Comparison of ENCODE assay signal across 16 cellular contexts in the genomic region with DNA sequence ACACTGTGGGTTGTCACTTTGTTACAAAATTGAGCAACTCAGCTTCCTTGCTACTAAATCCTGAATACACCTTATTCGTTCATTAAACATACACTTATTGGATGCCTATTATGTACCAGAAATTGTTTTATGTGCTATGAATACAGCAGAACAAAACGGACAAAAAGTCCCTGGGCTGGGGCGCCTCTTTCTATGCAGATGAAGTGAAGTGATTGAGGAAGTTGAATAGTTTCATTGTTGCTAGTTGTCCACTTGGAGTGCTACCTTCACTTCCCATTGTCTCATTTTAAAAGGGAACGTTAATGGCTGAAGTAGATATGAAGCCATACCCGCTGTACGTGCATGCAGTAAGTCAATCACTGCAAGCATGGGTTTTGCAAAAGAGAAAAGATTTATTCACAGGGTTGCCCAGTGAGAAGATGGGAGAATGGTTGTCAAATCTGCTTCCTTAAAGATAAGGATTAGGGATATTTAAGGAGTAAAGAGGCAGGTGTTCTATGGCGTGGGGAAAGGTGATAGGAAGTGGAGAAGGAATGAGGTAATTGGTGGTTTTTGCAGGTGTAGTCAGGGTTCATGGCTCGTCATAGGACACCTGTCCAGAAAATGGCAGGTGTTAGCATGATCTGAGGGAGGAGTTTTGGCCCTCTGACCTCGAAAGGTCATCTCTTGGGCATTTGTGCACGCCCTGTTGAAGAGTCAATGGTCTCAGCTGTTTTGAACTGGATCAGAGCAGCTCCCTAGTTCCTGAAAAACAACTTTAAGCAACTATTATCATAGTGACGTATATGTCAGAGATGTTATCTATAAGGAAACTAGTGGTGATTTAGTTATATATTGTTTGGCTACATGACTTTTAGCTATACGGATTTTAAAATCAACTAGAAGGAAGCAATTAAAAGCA. TPM values are rescaled to one million over a fixed set of nuclear protein-coding genes. Genes with fewer than 3 reads are reported as not detected.
DNase-seq lines count a peak whose midpoint lies in the region; ATAC-seq, FAIRE-seq and TF ChIP-seq lines count a peak whose summit lies in the region.
"Had no signal": no experiment of that assay in that cellular context is flagged by ENCODE, and none has a peak within 500 bp of the region (broad histone marks: within the 10 kb centered on the region; RNA-seq: fewer than 3 reads in every experiment).

No MANE protein-coding gene starts in this region.

- no peak overlapping the region for H3K56ac ChIP-seq in H1 (replicated peaks; ENCODE audit: insufficient read length, low read depth, low read length)

- H3K4me3 ChIP-seq in HepG2 (replicated peaks in 1 of 3; ENCODE audit: insufficient read depth in 1 of 3, low read depth in 2 of 3, low read length in 3 of 3) (no peak overlapping the region), right lobe of liver (no peak overlapping the region), H1 (ENCODE audit: extremely low read depth in 1 of 4, insufficient read depth in 2 of 4, low read depth in 3 of 4, low read length in 4 of 4) (no peak overlapping the region)
- H3K4me3 ChIP-seq: transverse colon had no signal

- no peaks in the 10 kb centered on the region for H3K23me2 ChIP-seq in H1 (ENCODE audit: low read depth, low read length)

- TF ChIP-seq POLR2A in HepG2 (IDR thresholded peaks at IDR 0.05; ENCODE audit: insufficient read depth in 1 of 2, low read depth in 2 of 2, low read length in 2 of 2) (no peak), right lobe of liver (IDR thresholded peaks at IDR 0.05) (no peak), H1 (IDR thresholded peaks at IDR 0.05; ENCODE audit: control extremely low read depth in 1 of 2, low read depth in 2 of 2, low read length in 2 of 2) (no peak)

- TF ChIP-seq RAD21 in HepG2 (CRISPR knock-in tag; IDR thresholded peaks at IDR 0.05) (no peak), H1 (IDR thresholded peaks at IDR 0.05 in 1 of 2, conservative IDR thresholded peaks at IDR 0.05 in 1 of 2; ENCODE audit: low read depth in 2 of 2, low read length in 2 of 2) (no peak)

- 38% methylated on average over 12 of the region's 12 CpGs for WGBS in HepG2 (ENCODE audit: low lambda C conversion rate)
- WGBS in right lobe of liver (ENCODE audit: insufficient coverage, low coverage, low lambda C conversion rate, missing lambda C conversion rate), result 75% methylated on average over 10 of the region's 12 CpGs
- 87 to 100% methylated on average over 1 to 12 of the region's 12 CpGs for WGBS in H1 (ENCODE audit: extremely low coverage in 1 of 2, insufficient coverage in 1 of 2, insufficient read length in 1 of 2, insufficient replicate concordance in 2 of 2, low coverage in 1 of 2, low lambda C conversion rate in 2 of 2, missing lambda C conversion rate in 1 of 2), 2 experiments

- no peak overlapping the region for H4K91ac ChIP-seq in H1 (replicated peaks; ENCODE audit: insufficient read length, low read length)

- no peaks in the 10 kb centered on the region for H4K20me1 ChIP-seq in HepG2 (ENCODE audit: insufficient read depth, low read length)
- no peaks in the 10 kb centered on the region for H4K20me1 ChIP-seq in H1 (replicated peaks in 1 of 2; ENCODE audit: control insufficient read depth in 1 of 2, insufficient read depth in 2 of 2, low read length in 2 of 2)

- no peak overlapping the region for H2AFZ ChIP-seq in HepG2 (ENCODE audit: low read length)
- no peak overlapping the region for H2AFZ ChIP-seq in H1 (ENCODE audit: low read length)

- peaks cover 0 to 17% (median 6%) of the 10 kb centered on the region in 9 donors for H3K9me3 Mint-ChIP-seq in naive thymus-derived CD8-positive, alpha-beta T cell
- H3K9me3 Mint-ChIP-seq: effector memory CD8-positive, alpha-beta T cell had no signal

- no peak overlapping the region for H2BK20ac ChIP-seq in H1 (ENCODE audit: low read length)

- no peak overlapping the region for H3K18ac ChIP-seq in H1 (ENCODE audit: extremely low read depth, low read length)

- no peaks in the 10 kb centered on the region for H3K9me3 ChIP-seq in HepG2 (ENCODE audit: low read length)
- peaks cover 0 to 5% (median 0%) of the 10 kb centered on the region in 4 donors for H3K9me3 ChIP-seq in right lobe of liver
- peaks cover 3 to 11% of the 10 kb centered on the region in 2 experiments; a peak in 1 of 4 replicates for H3K9me3 ChIP-seq in H1 (ENCODE audit: insufficient read depth in 2 of 2, low read depth in 1 of 2, low read length in 1 of 2)

- no peak overlapping the region for H2BK15ac ChIP-seq in H1 (ENCODE audit: low read length)

- no peak overlapping the region for H4K5ac ChIP-seq in H1 (ENCODE audit: insufficient read length, low read depth, low read length)

- peaks cover 34 to 69% (median 57%) of the 10 kb centered on the region in 5 donors for H3K27me3 Mint-ChIP-seq in naive thymus-derived CD8-positive, alpha-beta T cell

- H3K79me1 ChIP-seq in H1 (ENCODE audit: low read depth, low read length), result no peaks in the 10 kb centered on the region

- no peak overlapping the region for H3K27ac ChIP-seq in HepG2 (ENCODE audit: extremely low read length, insufficient read depth, low read length)
- H3K27ac ChIP-seq in right lobe of liver, result no peak overlapping the region
- no peak overlapping the region for H3K27ac ChIP-seq in H1 (ENCODE audit: low read depth, low read length)
- H3K27ac ChIP-seq: transverse colon had no signal

- H3K79me2 ChIP-seq in HepG2 (ENCODE audit: insufficient read depth, low read length) (no peaks in the 10 kb centered on the region), H1 (ENCODE audit: control insufficient read depth in 1 of 2, insufficient read depth in 2 of 2, low read length in 2 of 2) (no peaks in the 10 kb centered on the region)

- TF ChIP-seq CTCF in HepG2 (CRISPR knock-in tag; IDR thresholded peaks at IDR 0.05), result no peak
- no peak for TF ChIP-seq CTCF in right lobe of liver (IDR thresholded peaks at IDR 0.05)
- TF ChIP-seq CTCF in H1 (IDR thresholded peaks at IDR 0.05; ENCODE audit: control extremely low read depth in 1 of 3, insufficient read depth in 1 of 3, low read depth in 1 of 3, low read length in 3 of 3), result no peak

- FAIRE-seq in HepG2 (lab: Jason Lieb, UNC) (no peak), H1 (lab: Jason Lieb, UNC) (peak; percentile 36)

- H3K4me3 Mint-ChIP-seq in naive thymus-derived CD8-positive, alpha-beta T cell, result no peak overlapping the region
- H3K4me3 Mint-ChIP-seq: effector memory CD8-positive, alpha-beta T cell; stimulated activated naive CD8-positive, alpha-beta T cell treated with anti-CD3 and anti-CD28 coated beads, Interleukin-15, Interleukin-2, amounts not matched to agents 100 ng/mL and 50 ng/mL, for 24 hours had no signal

- H3K36me3 ChIP-seq in HepG2 (replicated peaks in 1 of 2; ENCODE audit: control insufficient read depth in 1 of 2, insufficient read depth in 2 of 2, low read length in 2 of 2) (no peaks in the 10 kb centered on the region), right lobe of liver (no peaks in the 10 kb centered on the region), H1 (ENCODE audit: control insufficient read depth in 2 of 4, insufficient read depth in 4 of 4, low read length in 3 of 4) (no peaks in the 10 kb centered on the region)
- H3K36me3 ChIP-seq: transverse colon had no signal

- H2BK12ac ChIP-seq in H1 (ENCODE audit: low read depth, low read length), result no peak overlapping the region

- no peak overlapping the region for H3K27ac Mint-ChIP-seq in naive thymus-derived CD8-positive, alpha-beta T cell
- H3K27ac Mint-ChIP-seq: CD4-positive, alpha-beta memory T cell; effector memory CD8-positive, alpha-beta T cell; stimulated activated naive CD8-positive, alpha-beta T cell treated with anti-CD3 and anti-CD28 coated beads, Interleukin-15, Interleukin-2, amounts not matched to agents 100 ng/mL and 50 ng/mL, for 24 hours had no signal

- POLR2A ChIA-PET in HepG2 (lab: Yijun Ruan, JAX), result no interaction called here
- POLR2A ChIA-PET in H1 (lab: Charles Lee; ENCODE audit: partially characterized antibody), result no interaction called here
- POLR2A ChIA-PET in naive thymus-derived CD8-positive, alpha-beta T cell (lab: Charles Lee), result no interaction called here

- no peak overlapping the region for H3K14ac ChIP-seq in H1 (ENCODE audit: insufficient read length)

- BruUV-seq in HepG2 (replicated peaks; lab: Mats Ljungman, UMichigan), result no TSS peak

- H3K4me2 ChIP-seq in HepG2 (ENCODE audit: low read depth, low read length), result no peak overlapping the region
- no peak overlapping the region for H3K4me2 ChIP-seq in H1 (ENCODE audit: insufficient read depth in 1 of 2, low read depth in 2 of 2, low read length in 2 of 2)

- H3K23ac ChIP-seq in H1 (ENCODE audit: insufficient read length), result no peak overlapping the region

- in situ Hi-C loops in HepG2 (cut with HindIII; ENCODE audit: extremely low pct_ligation_motif_present, low pct_unique_long_range_greater_than_20kb), result no loop called here

- no peak for DNase-seq in HepG2 (ENCODE audit: low spot score)
- no peak for DNase-seq in right lobe of liver
- DNase-seq in NCI-H69 (lab: John Stamatoyannopoulos, UW), result peak; percentile 8
- no peak for DNase-seq in H1 (ENCODE audit: low read depth in 1 of 2, low spot score in 2 of 2)
- no peak for DNase-seq in naive thymus-derived CD8-positive, alpha-beta T cell
- DNase-seq in activated naive CD4-positive, alpha-beta T cell (lab: John Stamatoyannopoulos, UW), result no peak
- DNase-seq: aorta; effector memory CD8-positive, alpha-beta T cell; EL; transverse colon had no signal

- H3K4me1 Mint-ChIP-seq in naive thymus-derived CD8-positive, alpha-beta T cell, result peaks cover 7 to 15% (median 8%) of the 10 kb centered on the region in 4 donors

- H4K8ac ChIP-seq in H1 (ENCODE audit: extremely low read depth, insufficient read depth, low read length), result no peak overlapping the region

- H3K4me1 ChIP-seq in HepG2 (ENCODE audit: insufficient read depth, low read length) (no peaks in the 10 kb centered on the region), right lobe of liver (no peaks in the 10 kb centered on the region), H1 (replicated peaks in 1 of 4; ENCODE audit: control insufficient read depth in 3 of 4, insufficient read depth in 4 of 4, low read length in 3 of 4) (no peaks in the 10 kb centered on the region)

- H2BK5ac ChIP-seq in H1 (ENCODE audit: low read depth, low read length), result no peak overlapping the region

- no peak overlapping the region for H2BK120ac ChIP-seq in H1 (replicated peaks; ENCODE audit: low read depth, low read length)

- H3K4ac ChIP-seq in H1 (replicated peaks; ENCODE audit: insufficient read length, low read depth, low read length), result no peak overlapping the region

- intact Hi-C loops in HepG2 (cut with micrococcal nuclease; ENCODE audit: unreplicated experiment) (no loop called here), right lobe of liver (cut with DNase I) (no loop called here)

- ATAC-seq in HepG2 (no peak), right lobe of liver (no peak), GM18498 (IDR thresholded peaks at IDR 0.05; ENCODE audit: unreplicated experiment) (no peak), GM21515 (IDR thresholded peaks at IDR 0.05; ENCODE audit: unreplicated experiment) (no peak)
- ATAC-seq in naive thymus-derived CD8-positive, alpha-beta T cell, result no peak
- ATAC-seq: effector memory CD8-positive, alpha-beta T cell; sciatic nerve had no signal

- TF ChIP-seq EP300 in HepG2 (IDR thresholded peaks at IDR 0.05; ENCODE audit: low read depth in 2 of 2, low read length in 2 of 2) (no peak), HepG2 (CRISPR knock-in tag; IDR thresholded peaks at IDR 0.05; ENCODE audit: borderline replicate concordance) (no peak), H1 (IDR thresholded peaks at IDR 0.05; ENCODE audit: borderline replicate concordance in 1 of 2, low read depth in 2 of 2, low read length in 2 of 2) (no peak)

- no peak overlapping the region for H3K9ac ChIP-seq in HepG2 (ENCODE audit: insufficient read depth, low read depth, low read length)
- H3K9ac ChIP-seq in H1 (replicated peaks in 1 of 4; ENCODE audit: extremely low read depth in 1 of 4, low read depth in 3 of 4, low read length in 3 of 4), result no peak overlapping the region

- CTCF ChIA-PET in HepG2 (lab: Yijun Ruan, JAX; ENCODE audit: low intra/inter-chr PET ratio, low total read pairs) (no interaction called here), H1 (lab: Charles Lee; ENCODE audit: partially characterized antibody) (interaction anchor here (0.9 to 1.3 kb wide), 3 partner anchors 10 to 18 kb away, joined by 3 to 4 read pairs (median 3); no protein-coding TSS in a partner anchor)

- peaks cover 0 to 9% (median 4%) of the 10 kb centered on the region in 3 donors for H3K36me3 Mint-ChIP-seq in naive thymus-derived CD8-positive, alpha-beta T cell

- H3K27me3 ChIP-seq in HepG2 (ENCODE audit: control insufficient read depth in 1 of 2, insufficient read depth in 2 of 2, low read length in 2 of 2) (peaks cover 2 to 26% of the 10 kb centered on the region in 2 experiments; a peak in 2 of 5 replicates), right lobe of liver (no peaks in the 10 kb centered on the region), H1 (replicated peaks in 1 of 4; ENCODE audit: control insufficient read depth in 3 of 4, extremely low read depth in 1 of 4, insufficient read depth in 3 of 4, low read length in 3 of 4) (no peaks in the 10 kb centered on the region)

- no peak overlapping the region for H2AK5ac ChIP-seq in H1 (ENCODE audit: low read depth, low read length)

RNA-seq across cellular contexts. Expression of gene TRPM8, which starts 23.5 kb away (rescaled TPM):
- total RNA-seq in HepG2 (2016; rRNA removed; fragmentation: Illumina TruSeq; extraction: Trizol) (not detected in 2 replicates), right lobe of liver (10 to 100 TPM; 23.9 to 99.5 (median 48.6) TPM)
- total RNA-seq in HepG2 (2016; cell fraction: cytosol; rRNA removed; fragmentation: Illumina TruSeq; extraction: Trizol; ENCODE audit: low read depth), result not detected in 2 replicates
- 0.13 TPM in 1 of 2 replicates, not detected in the other for total RNA-seq in HepG2 (2016; cell fraction: insoluble cytoplasmic fraction; rRNA removed; fragmentation: Illumina TruSeq; extraction: Trizol)
- total RNA-seq in HepG2 (2016; cell fraction: membrane; rRNA removed; fragmentation: Illumina TruSeq; extraction: Trizol), result not detected in 2 replicates
- not detected in 2 replicates for total RNA-seq in HepG2 (2016; cell fraction: nucleus; rRNA removed; fragmentation: Illumina TruSeq; extraction: Trizol)
- polyA plus RNA-seq in HepG2 (2011; rRNA removed) (0.08 and 0.12 TPM in 2 replicates), H1 (2011; rRNA removed) (0.18 and 0.44 TPM in 2 replicates)
- polyA plus RNA-seq in HepG2 (2011; cell fraction: cytosol; rRNA removed), result 0.24 TPM in 1 of 2 replicates, not detected in the other
- not detected in 2 replicates for polyA plus RNA-seq in HepG2 (2011; cell fraction: nucleus; rRNA removed)
- polyA plus RNA-seq in HepG2 (2012), result 0.52 TPM in 1 of 2 replicates, not detected in the other
- polyA plus RNA-seq in HepG2 (2016; cell fraction: cytosol; fragmentation: Illumina TruSeq; extraction: Trizol; ENCODE audit: low read depth), result not detected in 2 replicates
- polyA plus RNA-seq in HepG2 (2016; cell fraction: insoluble cytoplasmic fraction; fragmentation: Illumina TruSeq; extraction: Trizol; ENCODE audit: low read depth), result not detected in 2 replicates
- not detected in 2 replicates for polyA plus RNA-seq in HepG2 (2016; cell fraction: membrane; fragmentation: Illumina TruSeq; extraction: Trizol; ENCODE audit: low read depth)
- polyA plus RNA-seq in HepG2 (2016; cell fraction: nucleus; fragmentation: Illumina TruSeq; extraction: Trizol; ENCODE audit: insufficient read depth, low read depth), result not detected in 2 replicates
- 1.0 TPM in 1 of 2 replicates, not detected in the other for polyA minus RNA-seq in HepG2 (2011; rRNA and poly(A)+ RNA removed; ENCODE audit: low replicate concordance)
- not detected in 2 replicates for polyA minus RNA-seq in HepG2 (2011; cell fraction: cytosol; rRNA and poly(A)+ RNA removed)
- polyA minus RNA-seq in HepG2 (2011; cell fraction: nucleus; rRNA and poly(A)+ RNA removed), result 0.50 TPM in 1 of 2 replicates, not detected in the other
- 0.54 TPM in 1 of 2 replicates, not detected in the other for total RNA-seq in H1 (2021; fragmentation: NEBNext Ultra II Directional; extraction: Animal tissue kit (Norgen Biotek cat#: 25700))
- polyA plus RNA-seq in H1 (2011; cell fraction: cytosol; rRNA removed), result 0.22 TPM
- polyA plus RNA-seq in H1 (2011; cell fraction: nucleus; rRNA removed), result not detected
- 0.07 to 1.00 TPM (median 0.38 TPM) in 3 of 4 replicates, not detected in the other for polyA plus RNA-seq in H1 (2012, experiment 1 of 2)
- not detected for polyA plus RNA-seq in H1 (2012, experiment 2 of 2)
- polyA plus RNA-seq in H1 (2013, experiment 1 of 2), result 0.10 TPM
- polyA plus RNA-seq in H1 (2013, experiment 2 of 2), result 0.07 TPM
- polyA minus RNA-seq in H1 (2011; rRNA and poly(A)+ RNA removed), result 0.80 and 0.98 TPM in 2 replicates
- polyA minus RNA-seq in H1 (2011; cell fraction: cytosol; rRNA and poly(A)+ RNA removed), result not detected
- 0.80 TPM for polyA minus RNA-seq in H1 (2011; cell fraction: nucleus; rRNA and poly(A)+ RNA removed)
- not detected for total RNA-seq in naive thymus-derived CD8-positive, alpha-beta T cell
- polyA plus RNA-seq in naive thymus-derived CD8-positive, alpha-beta T cell, result not detected
- total RNA-seq: aorta; CD4-positive, alpha-beta memory T cell; omental fat pad; sciatic nerve; transverse colon had no signal
- polyA plus RNA-seq: aorta; CD4-positive, alpha-beta memory T cell had no signal

Comparison
In these comparisons a context has a peak if more than half of its experiments do, and no peak if none do; other contexts are left out.
1. RNA of gene TRPM8, which starts 23.5 kb away (total RNA-seq): 23.9 to 99.5 TPM in right lobe of liver; 0.54 TPM in H1, 0.13 TPM in HepG2 and not detected in naive thymus-derived CD8-positive, alpha-beta T cell; every median in the first group is over 10 times any median in the second.